ENCODE assay signal across 2 cellular contexts in the genomic region with DNA sequence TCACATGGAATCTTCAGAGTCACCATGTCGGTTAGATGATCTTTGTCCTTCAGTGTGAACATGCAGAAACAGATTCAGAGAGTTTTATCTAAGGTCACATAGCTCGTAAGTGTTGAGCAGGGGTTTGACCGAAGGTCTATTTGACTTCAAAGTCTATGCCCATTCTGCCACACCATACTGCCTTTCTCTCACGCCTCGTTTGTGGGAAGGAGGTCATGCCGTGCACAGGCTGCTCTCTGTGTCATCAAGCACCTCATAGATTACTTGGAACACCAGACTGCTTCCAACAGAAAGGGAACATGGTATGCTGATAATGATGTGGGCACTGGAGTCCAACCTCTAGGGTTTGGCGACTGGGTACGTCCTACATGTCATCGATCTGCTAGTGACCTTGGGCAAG.
A peak's percentile ranks its signal among the peaks of the same experiment; 100 is the strongest.
TF ChIP-seq lines count a peak whose summit lies in the region.

No MANE protein-coding gene starts in this region.

TF ChIP-seq in IMR-90, 13 proteins besides CTCF, POLR2A, EP300 and RAD21 (continued from another document):
- TF ChIP-seq BHLHE40 (IDR thresholded peaks at IDR 0.05; ENCODE audit: low read depth, low read length) = no peak
- TF ChIP-seq SMC3 (IDR thresholded peaks at IDR 0.05; ENCODE audit: low read depth, low read length) = no peak
- no peak for TF ChIP-seq MAZ (IDR thresholded peaks at IDR 0.05; ENCODE audit: borderline replicate concordance, low read depth, low read length)
- no peak for TF ChIP-seq FOS (IDR thresholded peaks at IDR 0.05; ENCODE audit: low read depth, low read length)
- TF ChIP-seq MXI1 (IDR thresholded peaks at IDR 0.05; ENCODE audit: borderline replicate concordance, low read depth, low read length) = no peak
- TF ChIP-seq, protein P1, sequence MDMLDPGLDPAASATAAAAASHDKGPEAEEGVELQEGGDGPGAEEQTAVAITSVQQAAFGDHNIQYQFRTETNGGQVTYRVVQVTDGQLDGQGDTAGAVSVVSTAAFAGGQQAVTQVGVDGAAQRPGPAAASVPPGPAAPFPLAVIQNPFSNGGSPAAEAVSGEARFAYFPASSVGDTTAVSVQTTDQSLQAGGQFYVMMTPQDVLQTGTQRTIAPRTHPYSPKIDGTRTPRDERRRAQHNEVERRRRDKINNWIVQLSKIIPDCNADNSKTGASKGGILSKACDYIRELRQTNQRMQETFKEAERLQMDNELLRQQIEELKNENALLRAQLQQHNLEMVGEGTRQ (IDR thresholded peaks at IDR 0.05; ENCODE audit: low read depth, low read length) = no peak
- TF ChIP-seq MAFK (IDR thresholded peaks at IDR 0.05; ENCODE audit: low read depth, low read length) = no peak
- no peak for TF ChIP-seq RCOR1 (IDR thresholded peaks at IDR 0.05; ENCODE audit: insufficient replicate concordance, low read length)
- no peak for TF ChIP-seq NFE2L2 (IDR thresholded peaks at IDR 0.05; ENCODE audit: low read depth, low read length)
- no peak for TF ChIP-seq CEBPB (IDR thresholded peaks at IDR 0.05; ENCODE audit: low read depth, low read length)

TF ChIP-seq in liver, 16 proteins besides CTCF, POLR2A, EP300 and RAD21 (continued from another document):
- TF ChIP-seq, protein P2, sequence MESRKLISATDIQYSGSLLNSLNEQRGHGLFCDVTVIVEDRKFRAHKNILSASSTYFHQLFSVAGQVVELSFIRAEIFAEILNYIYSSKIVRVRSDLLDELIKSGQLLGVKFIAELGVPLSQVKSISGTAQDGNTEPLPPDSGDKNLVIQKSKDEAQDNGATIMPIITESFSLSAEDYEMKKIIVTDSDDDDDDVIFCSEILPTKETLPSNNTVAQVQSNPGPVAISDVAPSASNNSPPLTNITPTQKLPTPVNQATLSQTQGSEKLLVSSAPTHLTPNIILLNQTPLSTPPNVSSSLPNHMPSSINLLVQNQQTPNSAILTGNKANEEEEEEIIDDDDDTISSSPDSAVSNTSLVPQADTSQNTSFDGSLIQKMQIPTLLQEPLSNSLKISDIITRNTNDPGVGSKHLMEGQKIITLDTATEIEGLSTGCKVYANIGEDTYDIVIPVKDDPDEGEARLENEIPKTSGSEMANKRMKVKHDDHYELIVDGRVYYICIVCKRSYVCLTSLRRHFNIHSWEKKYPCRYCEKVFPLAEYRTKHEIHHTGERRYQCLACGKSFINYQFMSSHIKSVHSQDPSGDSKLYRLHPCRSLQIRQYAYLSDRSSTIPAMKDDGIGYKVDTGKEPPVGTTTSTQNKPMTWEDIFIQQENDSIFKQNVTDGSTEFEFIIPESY (IDR thresholded peaks at IDR 0.05) = peak; percentile 19
- TF ChIP-seq SP1 (IDR thresholded peaks at IDR 0.05) (peak; percentile 34), TAF1 (conservative IDR thresholded peaks at IDR 0.05) (no peak), JUND (IDR thresholded peaks at IDR 0.05) (peak in 1 of 2 donors; percentile 19), HNF4G (IDR thresholded peaks at IDR 0.05) (peak; percentile 33), NR2F2 (IDR thresholded peaks at IDR 0.05) (no peak), FOXA2 (IDR thresholded peaks at IDR 0.05) (peak; percentile 19), RXRA (IDR thresholded peaks at IDR 0.05) (peak; percentile 67 to 87), YY1 (IDR thresholded peaks at IDR 0.05) (peak; percentile 60), HNF4A (conservative IDR thresholded peaks at IDR 0.05) (peak; percentile 83 to 92), GABPA (IDR thresholded peaks at IDR 0.05 in 1 of 2, conservative IDR thresholded peaks at IDR 0.05 in 1 of 2) (no peak)
- TF ChIP-seq, protein P3, sequence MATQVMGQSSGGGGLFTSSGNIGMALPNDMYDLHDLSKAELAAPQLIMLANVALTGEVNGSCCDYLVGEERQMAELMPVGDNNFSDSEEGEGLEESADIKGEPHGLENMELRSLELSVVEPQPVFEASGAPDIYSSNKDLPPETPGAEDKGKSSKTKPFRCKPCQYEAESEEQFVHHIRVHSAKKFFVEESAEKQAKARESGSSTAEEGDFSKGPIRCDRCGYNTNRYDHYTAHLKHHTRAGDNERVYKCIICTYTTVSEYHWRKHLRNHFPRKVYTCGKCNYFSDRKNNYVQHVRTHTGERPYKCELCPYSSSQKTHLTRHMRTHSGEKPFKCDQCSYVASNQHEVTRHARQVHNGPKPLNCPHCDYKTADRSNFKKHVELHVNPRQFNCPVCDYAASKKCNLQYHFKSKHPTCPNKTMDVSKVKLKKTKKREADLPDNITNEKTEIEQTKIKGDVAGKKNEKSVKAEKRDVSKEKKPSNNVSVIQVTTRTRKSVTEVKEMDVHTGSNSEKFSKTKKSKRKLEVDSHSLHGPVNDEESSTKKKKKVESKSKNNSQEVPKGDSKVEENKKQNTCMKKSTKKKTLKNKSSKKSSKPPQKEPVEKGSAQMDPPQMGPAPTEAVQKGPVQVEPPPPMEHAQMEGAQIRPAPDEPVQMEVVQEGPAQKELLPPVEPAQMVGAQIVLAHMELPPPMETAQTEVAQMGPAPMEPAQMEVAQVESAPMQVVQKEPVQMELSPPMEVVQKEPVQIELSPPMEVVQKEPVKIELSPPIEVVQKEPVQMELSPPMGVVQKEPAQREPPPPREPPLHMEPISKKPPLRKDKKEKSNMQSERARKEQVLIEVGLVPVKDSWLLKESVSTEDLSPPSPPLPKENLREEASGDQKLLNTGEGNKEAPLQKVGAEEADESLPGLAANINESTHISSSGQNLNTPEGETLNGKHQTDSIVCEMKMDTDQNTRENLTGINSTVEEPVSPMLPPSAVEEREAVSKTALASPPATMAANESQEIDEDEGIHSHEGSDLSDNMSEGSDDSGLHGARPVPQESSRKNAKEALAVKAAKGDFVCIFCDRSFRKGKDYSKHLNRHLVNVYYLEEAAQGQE (IDR thresholded peaks at IDR 0.05) = peak; percentile 20
- TF ChIP-seq, protein P4, sequence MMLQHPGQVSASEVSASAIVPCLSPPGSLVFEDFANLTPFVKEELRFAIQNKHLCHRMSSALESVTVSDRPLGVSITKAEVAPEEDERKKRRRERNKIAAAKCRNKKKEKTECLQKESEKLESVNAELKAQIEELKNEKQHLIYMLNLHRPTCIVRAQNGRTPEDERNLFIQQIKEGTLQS (IDR thresholded peaks at IDR 0.05) = no peak
- TF ChIP-seq, protein P5, sequence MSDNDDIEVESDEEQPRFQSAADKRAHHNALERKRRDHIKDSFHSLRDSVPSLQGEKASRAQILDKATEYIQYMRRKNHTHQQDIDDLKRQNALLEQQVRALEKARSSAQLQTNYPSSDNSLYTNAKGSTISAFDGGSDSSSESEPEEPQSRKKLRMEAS (IDR thresholded peaks at IDR 0.05) = peak; percentile 30
